Comparison of ENCODE assay signal across 23 cellular contexts in genomic region chr20:30499123-30499522, GRCh38.
DNase-seq lines count a peak whose midpoint lies in the region; ATAC-seq and TF ChIP-seq lines count a peak whose summit lies in the region.
"Had no signal": no experiment of that assay in that cellular context is flagged by ENCODE, and none has a peak within 500 bp of the region (broad histone marks: within the 10 kb centered on the region; RNA-seq: fewer than 3 reads in every experiment).

No MANE protein-coding gene starts in this region.

- 0 out of 2 replicates have a peak overlapping the region, but pooled peaks have one; percentile 6 for H2AFZ ChIP-seq in DND-41 (ENCODE audit: low read depth, low read length)
- 0 out of 2 replicates have a peak overlapping the region, but pooled peaks have one; percentile 38 for H2AFZ ChIP-seq in MM.1S (ENCODE audit: low read length)

- H3K36me3 ChIP-seq in DND-41 (ENCODE audit: insufficient read depth, low read length) (no peaks in the 10 kb centered on the region), HAP-1 (replicated peaks) (no peaks in the 10 kb centered on the region), MM.1S (replicated peaks; ENCODE audit: insufficient read depth, low read length) (no peaks in the 10 kb centered on the region), iPS-20b (ENCODE audit: insufficient read depth, low read depth, low read length) (no peaks in the 10 kb centered on the region), left lung (no peaks in the 10 kb centered on the region)
- H3K36me3 ChIP-seq: BLaER1 treated with 17β-estradiol and CSF1 and Interleukin-3, amounts not matched to agents 10 nM and 100 nM; MG63 had no signal

- H3K79me2 ChIP-seq in DND-41 (ENCODE audit: insufficient read depth, low read length) (no peaks in the 10 kb centered on the region), MM.1S (ENCODE audit: low read length) (no peaks in the 10 kb centered on the region)

- H3K27me3 ChIP-seq in DND-41 (ENCODE audit: insufficient read depth, low read length, poor library complexity) = no peaks in the 10 kb centered on the region
- H3K27me3 ChIP-seq in HAP-1 (ENCODE audit: low read depth) = no peaks in the 10 kb centered on the region
- H3K27me3 ChIP-seq in MM.1S (replicated peaks; ENCODE audit: insufficient read depth, low read length) = no peaks in the 10 kb centered on the region
- H3K27me3 ChIP-seq in iPS-20b (ENCODE audit: insufficient read depth, low read length) = peaks cover 31% of the 10 kb centered on the region
- peaks cover 0 to 49% of the 10 kb centered on the region in 2 donors for H3K27me3 ChIP-seq in left lung
- H3K27me3 ChIP-seq: BLaER1 treated with 17β-estradiol and CSF1 and Interleukin-3, amounts not matched to agents 10 nM and 100 nM; MG63 had no signal

- in situ Hi-C loops in HAP-1 (cut with MboI; ENCODE audit: low sequenced_read_pairs) = no loop called here

- intact Hi-C loops in left lung (cut with DNase I) = no loop called here

- H3K4me3 ChIP-seq in DND-41 (ENCODE audit: low read depth in 1 of 2, low read length in 2 of 2) (no peak overlapping the region), HAP-1 (peak overlapping the region; percentile 1; the same call in 1 of the 2 replicates), MM.1S (ENCODE audit: low read length) (peak overlapping the region; percentile 15; the same call in 1 of the 2 replicates), iPS-20b (ENCODE audit: low read length) (peak overlapping the region; percentile 51), left lung (no peak overlapping the region)
- H3K4me3 ChIP-seq: BLaER1 treated with 17β-estradiol and CSF1 and Interleukin-3, amounts not matched to agents 10 nM and 100 nM; GM12878; MG63 had no signal

- no peak for ATAC-seq in DND-41 (ENCODE audit: insufficient read depth, low read depth)
- ATAC-seq in left lung = no peak
- ATAC-seq: GM12878, Panc1, T-cell had no signal

- H3K9me3 ChIP-seq in DND-41 (ENCODE audit: insufficient read depth, low read length, severe bottlenecking) (no peaks in the 10 kb centered on the region), HAP-1 (no peaks in the 10 kb centered on the region), MM.1S (replicated peaks; ENCODE audit: insufficient read depth, low read length) (no peaks in the 10 kb centered on the region), iPS-20b (ENCODE audit: insufficient read depth, low read depth, low read length) (no peaks in the 10 kb centered on the region), left lung (no peaks in the 10 kb centered on the region)
- H3K9me3 ChIP-seq: BLaER1 treated with 17β-estradiol and CSF1 and Interleukin-3, amounts not matched to agents 10 nM and 100 nM; MG63 had no signal

- no peak for TF ChIP-seq CTCF in DND-41 (IDR thresholded peaks at IDR 0.05; ENCODE audit: borderline replicate concordance, extremely low read depth, low read length, poor library complexity, severe bottlenecking)
- TF ChIP-seq CTCF in MM.1S (IDR thresholded peaks at IDR 0.05; ENCODE audit: low read length) = no peak
- no peak for TF ChIP-seq CTCF in left lung (IDR thresholded peaks at IDR 0.05)

- H4K20me1 ChIP-seq in DND-41 (ENCODE audit: insufficient read depth, low read length) (no peaks in the 10 kb centered on the region), MM.1S (ENCODE audit: insufficient read depth, low read length) (no peaks in the 10 kb centered on the region)
- H4K20me1 ChIP-seq: BLaER1 treated with 17β-estradiol and CSF1 and Interleukin-3, amounts not matched to agents 10 nM and 100 nM had no signal

- H3K4me1 ChIP-seq in DND-41 (ENCODE audit: insufficient read depth, low read length) (peaks cover 23% of the 10 kb centered on the region), HAP-1 (peaks cover 2% of the 10 kb centered on the region; the same call in 1 of the 2 replicates), MM.1S (ENCODE audit: low read length) (no peaks in the 10 kb centered on the region), iPS-20b (ENCODE audit: insufficient read depth, low read length) (peaks cover 21% of the 10 kb centered on the region), left lung (no peaks in the 10 kb centered on the region)
- H3K4me1 ChIP-seq: BLaER1 treated with 17β-estradiol and CSF1 and Interleukin-3, amounts not matched to agents 10 nM and 100 nM had no signal

- H3K9ac ChIP-seq in DND-41 (ENCODE audit: low read depth, low read length) (no peak overlapping the region), MM.1S (ENCODE audit: low read length) (peak overlapping the region; percentile 46; the same call in 1 of the 2 replicates), iPS-20b (ENCODE audit: low read depth, low read length) (peak overlapping the region; percentile 68; the same call in 1 of the 2 replicates)
- H3K9ac ChIP-seq: BLaER1 treated with 17β-estradiol and CSF1 and Interleukin-3, amounts not matched to agents 10 nM and 100 nM had no signal

- no peaks in the 10 kb centered on the region for H3K9me2 ChIP-seq in MM.1S (replicated peaks; ENCODE audit: insufficient read depth, low read length)

- no peak overlapping the region for H3K27ac ChIP-seq in DND-41 (ENCODE audit: low read length)
- peak overlapping the region; percentile 70 for H3K27ac ChIP-seq in MM.1S (ENCODE audit: low read length)
- peak overlapping the region; percentile 74 for H3K27ac ChIP-seq in iPS-20b (ENCODE audit: low read length)
- no peak overlapping the region for H3K27ac ChIP-seq in left lung
- H3K27ac ChIP-seq: BLaER1 treated with 17β-estradiol and CSF1 and Interleukin-3, amounts not matched to agents 10 nM and 100 nM; HL-60; RWPE1 had no signal

- no peak overlapping the region for H3K4me2 ChIP-seq in DND-41 (ENCODE audit: insufficient read depth, low read length)
- H3K4me2 ChIP-seq in MM.1S (ENCODE audit: low read depth, low read length) = peak overlapping the region; percentile 37; the same call in 1 of the 2 replicates
- H3K4me2 ChIP-seq: BLaER1 treated with 17β-estradiol and CSF1 and Interleukin-3, amounts not matched to agents 10 nM and 100 nM had no signal

- DNase-seq in DND-41 (no peak), HAP-1 (ENCODE audit: low spot score in 2 of 2) (no peak), MM.1S (no peak), amygdala (lab: John Stamatoyannopoulos, UW) (no peak), left lung (no peak), NCI-H2171 (lab: John Stamatoyannopoulos, UW) (no peak)
- DNase-seq in stimulated activated CD4-positive, alpha-beta T cell treated with anti-CD3 and anti-CD28 coated beads, Interleukin-4, amount 100 ng/mL, for 1 hour = no peak
- DNase-seq: AML-193; CD4-positive, alpha-beta T cell; GDM1; KBM-7; MG63; NCI-H2029 treated with DMSO at 0.1 percent for 48 hours; NCI-H2227 treated with DMSO at 0.1 percent for 48 hours; NCI-H526 treated with DMSO at 0.1 percent for 48 hours; SHP77; T-cell had no signal

- H3F3A ChIP-seq in MM.1S (ENCODE audit: insufficient read depth, low read length) = no peaks in the 10 kb centered on the region

Comparison
In these comparisons a context has a peak if more than half of its experiments do, and no peak if none do; other contexts are left out.
1. H3K27ac ChIP-seq: peak in MM.1S (single experiment) and iPS-20b (single experiment); none in DND-41 (single experiment) and left lung (0 of 2).
2. H3K4me3 ChIP-seq: peak in HAP-1 (single experiment), MM.1S (single experiment) and iPS-20b (single experiment); none in DND-41 (0 of 2) and left lung (0 of 2).